Comparison of ENCODE assay signal across 7 cellular contexts in genomic region chr7:13806089-13806867, GRCh38.
DNase-seq lines count a peak whose midpoint lies in the region; FAIRE-seq and TF ChIP-seq lines count a peak whose summit lies in the region.
"Not testable (repeated sequence)": the region's sequence is repeated elsewhere in the genome, so short reads cannot be mapped to it uniquely, and the experiment has no call there.

No MANE protein-coding gene starts in this region.

- H3K27ac Mint-ChIP-seq in astrocyte (ENCODE audit: unreplicated experiment); endothelial cell (ENCODE audit: unreplicated experiment): not testable (repeated sequence)
- H3K27ac Mint-ChIP-seq in mesothelial cell of epicardium, result peak overlapping the region; percentile 18

- not testable (repeated sequence) for H3K4me1 Mint-ChIP-seq in astrocyte (ENCODE audit: low read depth, unreplicated experiment); endothelial cell (ENCODE audit: unreplicated experiment); mesothelial cell of epicardium

- H3K9ac ChIP-seq in ES-I3 (ENCODE audit: low read depth, low read length) (peak overlapping the region; percentile 70), HUES64 (ENCODE audit: low read depth, low read length) (peak overlapping the region; percentile 74)
- H3K9ac ChIP-seq in astrocyte (ENCODE audit: low read length); smooth muscle cell (ENCODE audit: low read depth): not testable (repeated sequence)

- H3F3A ChIP-seq in smooth muscle cell (ENCODE audit: low read depth), result not testable (repeated sequence)

- peak overlapping the region; percentile 57 for H3K4me3 ChIP-seq in HUES64 (ENCODE audit: low read length)
- H3K4me3 ChIP-seq in astrocyte (ENCODE audit: insufficient read depth, low read depth, low read length), result not testable (repeated sequence)
- peak overlapping the region; percentile 53; the same call in 1 of the 2 replicates for H3K4me3 ChIP-seq in iPS DF 6.9 (ENCODE audit: low read length)
- peak overlapping the region; percentile 47 for H3K4me3 ChIP-seq in smooth muscle cell

- FAIRE-seq in astrocyte (lab: Jason Lieb, UNC), result not testable (repeated sequence)

- H3K9me3 Mint-ChIP-seq in astrocyte (ENCODE audit: unreplicated experiment) (peaks cover 12% of the 10 kb centered on the region), mesothelial cell of epicardium (peaks cover 21% of the 10 kb centered on the region)
- H3K9me3 Mint-ChIP-seq in endothelial cell (ENCODE audit: unreplicated experiment), result not testable (repeated sequence)

- H3K9me3 ChIP-seq in ES-I3 (ENCODE audit: control insufficient read depth, insufficient read depth, low read length); HUES64 (ENCODE audit: insufficient read depth, low read depth, low read length); astrocyte (ENCODE audit: insufficient read depth, low read depth, low read length); iPS DF 6.9 (ENCODE audit: control insufficient read depth, insufficient read depth, low read length); smooth muscle cell (replicated peaks; ENCODE audit: low read depth): not testable (repeated sequence)

- H3K4me1 ChIP-seq in ES-I3 (ENCODE audit: insufficient read depth, low read length), result peaks cover 15% of the 10 kb centered on the region
- not testable (repeated sequence) for H3K4me1 ChIP-seq in HUES64 (ENCODE audit: insufficient read depth, low read length); astrocyte (ENCODE audit: insufficient read depth, low read length); iPS DF 6.9 (ENCODE audit: control insufficient read depth, insufficient read depth, low read length); smooth muscle cell (ENCODE audit: low read depth)

- not testable (repeated sequence) for H2AFZ ChIP-seq in astrocyte (ENCODE audit: low read depth, low read length)
- peak overlapping the region; percentile 79 for H2AFZ ChIP-seq in smooth muscle cell (ENCODE audit: low read depth)

- H3K4me2 ChIP-seq in astrocyte (ENCODE audit: low read length), result not testable (repeated sequence)
- H3K4me2 ChIP-seq in smooth muscle cell, result peak overlapping the region; percentile 76

- TF ChIP-seq CTCF in astrocyte (IDR thresholded peaks at IDR 0.05; ENCODE audit: insufficient read depth, low read depth, low read length); endothelial cell (IDR thresholded peaks at IDR 0.05; ENCODE audit: unreplicated experiment); mesothelial cell of epicardium (IDR thresholded peaks at IDR 0.05; ENCODE audit: unreplicated experiment); smooth muscle cell (IDR thresholded peaks at IDR 0.05; ENCODE audit: borderline replicate concordance, insufficient read depth, poor library complexity, severe bottlenecking): not testable (repeated sequence)

- not testable (repeated sequence) for H3K36me3 Mint-ChIP-seq in astrocyte (ENCODE audit: low read depth, unreplicated experiment); endothelial cell (ENCODE audit: low read depth, unreplicated experiment); mesothelial cell of epicardium

- H3K27ac ChIP-seq in HUES64 (ENCODE audit: low read depth, low read length); astrocyte (ENCODE audit: low read depth, low read length); iPS DF 6.9 (ENCODE audit: low read length); smooth muscle cell (ENCODE audit: low read depth): not testable (repeated sequence)

- H3K4me3 Mint-ChIP-seq in astrocyte (ENCODE audit: unreplicated experiment) (peak overlapping the region; percentile 30), endothelial cell (ENCODE audit: unreplicated experiment) (peak overlapping the region; percentile 85), mesothelial cell of epicardium (peak overlapping the region; percentile 72)

- not testable (repeated sequence) for DNase-seq in astrocyte (ENCODE audit: low read depth); endothelial cell (ENCODE audit: low spot score); iPS DF 6.9 (ENCODE audit: low read depth, low spot score); mesothelial cell of epicardium (ENCODE audit: low spot score in 2 of 2, unreplicated experiment in 2 of 2); smooth muscle cell (lab: John Stamatoyannopoulos, UW; ENCODE audit: unreplicated experiment)

- H3K79me2 ChIP-seq in astrocyte (ENCODE audit: insufficient read depth, low read length); smooth muscle cell (ENCODE audit: low read depth): not testable (repeated sequence)

- H4K20me1 ChIP-seq in astrocyte (ENCODE audit: insufficient read depth, low read length); smooth muscle cell (ENCODE audit: low read depth): not testable (repeated sequence)

- not testable (repeated sequence) for H3K27me3 ChIP-seq in HUES64 (ENCODE audit: insufficient read depth, low read length); astrocyte (ENCODE audit: insufficient read depth, low read length); iPS DF 6.9 (ENCODE audit: control insufficient read depth, insufficient read depth, low read length); smooth muscle cell (ENCODE audit: low read depth)

- WGBS in HUES64, result 26% methylated on average over 33 of the region's 33 CpGs
- WGBS in iPS DF 6.9 (ENCODE audit: insufficient coverage, insufficient read length), result no CpG with 5 or more reads among the region's 33 CpGs
- 37% methylated on average over 33 of the region's 33 CpGs for WGBS in smooth muscle cell (ENCODE audit: low lambda C conversion rate)

- H3K27me3 Mint-ChIP-seq in astrocyte (ENCODE audit: low read depth, unreplicated experiment); endothelial cell (ENCODE audit: unreplicated experiment); mesothelial cell of epicardium (ENCODE audit: low read depth): not testable (repeated sequence)

- H3K36me3 ChIP-seq in ES-I3 (ENCODE audit: insufficient read depth, low read length); HUES64 (ENCODE audit: insufficient read depth, low read length); astrocyte (ENCODE audit: insufficient read depth, low read length); iPS DF 6.9 (ENCODE audit: control insufficient read depth, insufficient read depth, low read length); smooth muscle cell (ENCODE audit: low read depth): not testable (repeated sequence)

Comparison
In these comparisons a context has a peak if more than half of its experiments do, and no peak if none do; other contexts are left out.
1. H3K4me3 Mint-ChIP-seq: peak in every context shown above with its lines; median percentile 85 in endothelial cell; 72 in mesothelial cell of epicardium; 30 in astrocyte.